ENCODE assay signal across 13 cellular contexts in the genomic region with DNA sequence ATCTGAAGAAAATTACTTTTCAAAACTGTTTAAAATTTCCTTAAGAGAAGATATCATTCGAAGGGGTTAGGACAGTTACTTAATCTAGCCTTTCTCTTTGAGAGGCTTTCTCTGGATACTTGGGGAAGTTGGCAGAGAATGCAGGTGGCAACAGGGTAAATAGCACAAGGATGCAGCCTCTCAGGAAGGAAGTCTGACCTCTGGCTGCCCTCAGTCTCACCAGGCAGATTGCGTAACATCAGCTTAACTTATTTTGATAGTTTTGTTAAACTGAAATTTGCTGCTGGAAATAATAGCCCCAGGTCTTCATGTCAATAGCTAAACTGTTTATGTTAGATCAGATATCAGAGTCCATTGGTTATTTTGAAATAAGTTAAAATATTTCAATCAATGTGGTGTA. TPM values are rescaled to one million over a fixed set of nuclear protein-coding genes. Genes with fewer than 3 reads are reported as not detected.
DNase-seq lines count a peak whose midpoint lies in the region; ATAC-seq, FAIRE-seq and TF ChIP-seq lines count a peak whose summit lies in the region.
"Had no signal": no experiment of that assay in that cellular context is flagged by ENCODE, and none has a peak within 500 bp of the region (broad histone marks: within the 10 kb centered on the region; RNA-seq: fewer than 3 reads in every experiment).

No MANE protein-coding gene starts in this region.

- ATAC-seq in left lung (peak; percentile 89), GM18867 (IDR thresholded peaks at IDR 0.05; ENCODE audit: unreplicated experiment) (no peak), GM18511 (IDR thresholded peaks at IDR 0.05; ENCODE audit: unreplicated experiment) (no peak)
- ATAC-seq: GM12878 had no signal

- DNase-seq in COLO829 (ENCODE audit: low spot score): peak; percentile 4
- peak; percentile 77 for DNase-seq in M059J (ENCODE audit: low read depth)
- peak; percentile 68 for DNase-seq in brain pericyte (ENCODE audit: low read depth, low spot score)
- DNase-seq in left lung: peak in 1 of 2 donors; percentile 57
- no peak for DNase-seq in T-helper 2 cell
- DNase-seq in GM12891 (ENCODE audit: insufficient read length, low spot score): no peak
- DNase-seq: SJCRH30 had no signal

- no peak overlapping the region for H3K4me3 ChIP-seq in left lung
- H3K4me3 ChIP-seq: ascending aorta, GM12878, SJCRH30 had no signal

- no peaks in the 10 kb centered on the region for H3K36me3 ChIP-seq in left lung
- H3K36me3 ChIP-seq: ascending aorta, SJCRH30 had no signal

- no peaks in the 10 kb centered on the region for H3K27me3 ChIP-seq in left lung
- H3K27me3 ChIP-seq: ascending aorta, SJCRH30 had no signal

- no peak for TF ChIP-seq POLR2A in GM12891 (IDR thresholded peaks at IDR 0.05; ENCODE audit: low read depth, low read length)

- peaks cover 0 to 12% of the 10 kb centered on the region in 2 donors for H3K9me3 ChIP-seq in left lung
- H3K9me3 ChIP-seq: SJCRH30 had no signal

- peaks cover 6 to 24% of the 10 kb centered on the region in 2 donors for H3K4me1 ChIP-seq in left lung
- H3K4me1 ChIP-seq: ascending aorta, SJCRH30 had no signal

- no peak overlapping the region for H3K27ac ChIP-seq in left lung
- H3K27ac ChIP-seq: ascending aorta, C4-2B, SJCRH30 had no signal

- no peak for TF ChIP-seq CTCF in left lung (IDR thresholded peaks at IDR 0.05)

- intact Hi-C loops in left lung (cut with DNase I): no loop called here

- FAIRE-seq in GM12891 (lab: Jason Lieb, UNC): no peak
- FAIRE-seq: GM12878 had no signal

TF ChIP-seq in GM12891, 5 proteins besides CTCF, POLR2A, EP300 and RAD21:
- TF ChIP-seq TAF1 (IDR thresholded peaks at IDR 0.05; ENCODE audit: low read depth, low read length) (no peak), PAX5 (IDR thresholded peaks at IDR 0.05; ENCODE audit: insufficient read depth, low read length, severe bottlenecking) (no peak), POU2F2 (IDR thresholded peaks at IDR 0.05; ENCODE audit: low read depth, low read length) (no peak), POLR2AphosphoS5 (IDR thresholded peaks at IDR 0.05; ENCODE audit: low read depth, low read length) (no peak), SPI1 (IDR thresholded peaks at IDR 0.05; ENCODE audit: low read depth, low read length) (no peak)

RNA-seq across cellular contexts. Expression of a gene that starts 20.4 kb away (rescaled TPM):
- total RNA-seq in M059J (2014; rRNA removed; shearing (Covaris generic)): not detected in 2 replicates
- not detected for total RNA-seq in left lung
- 1.2 TPM for polyA plus RNA-seq in GM12891 (2012; ENCODE audit: low read depth, missing spikeins)
- total RNA-seq: activated CD8-positive, alpha-beta memory T cell treated with anti-CD3 and anti-CD28 coated beads for 36 hours; ascending aorta; GM12878; SJCRH30 had no signal

Comparison
In these comparisons a context has a peak if more than half of its experiments do, and no peak if none do; other contexts are left out.
1. DNase-seq: peak in COLO829 (single experiment), M059J (single experiment) and brain pericyte (single experiment); none in T-helper 2 cell (0 of 5) and GM12891 (single experiment).